In genomic region chr10:11698691-11699545, GRCh38 we compare ENCODE assay signal across 9 cellular contexts. TPM values are rescaled to one million over a fixed set of nuclear protein-coding genes. Genes with fewer than 3 reads are reported as not detected.
DNase-seq lines count a peak whose midpoint lies in the region; ATAC-seq and TF ChIP-seq lines count a peak whose summit lies in the region.
"Had no signal": no experiment of that assay in that cellular context is flagged by ENCODE, and none has a peak within 500 bp of the region (broad histone marks: within the 10 kb centered on the region; RNA-seq: fewer than 3 reads in every experiment).

No MANE protein-coding gene starts in this region.

- no peak for TF ChIP-seq CTCF in PC-3 (conservative IDR thresholded peaks at IDR 0.05; ENCODE audit: low read depth, low read length)

- H2AFZ ChIP-seq in PC-3 (ENCODE audit: low read length), result no peak overlapping the region

- no peak overlapping the region for H3K4me3 ChIP-seq in PC-3 (ENCODE audit: low read length)
- H3K4me3 ChIP-seq: MG63 had no signal

- H3K9me3 ChIP-seq in PC-3 (ENCODE audit: low read length), result no peaks in the 10 kb centered on the region
- H3K9me3 ChIP-seq: MG63 had no signal

- H3K9ac ChIP-seq in PC-3 (ENCODE audit: low read length), result no peak overlapping the region

- H3K27me3 ChIP-seq in PC-3 (ENCODE audit: low read length), result no peaks in the 10 kb centered on the region
- H3K27me3 ChIP-seq: MG63 had no signal

- H3F3A ChIP-seq in PC-3 (ENCODE audit: low read length, unreplicated experiment), result no peaks in the 10 kb centered on the region

- CTCF ChIA-PET in PC-3 (lab: Charles Lee), result interaction anchor here (0.7 kb wide), 1 partner anchor 230 kb away, joined by 3 read pairs; no protein-coding TSS in a partner anchor

- no peaks in the 10 kb centered on the region for H3K4me1 ChIP-seq in PC-3 (ENCODE audit: insufficient read depth, low read length)

- no peak overlapping the region for H3K27ac ChIP-seq in PC-3 (ENCODE audit: low read length)

- H3K79me2 ChIP-seq in PC-3 (ENCODE audit: low read length), result no peaks in the 10 kb centered on the region

- peak; percentile 83 for ATAC-seq in GM18520 (IDR thresholded peaks at IDR 0.05; ENCODE audit: unreplicated experiment)
- peak; percentile 81 for ATAC-seq in GM21786 (IDR thresholded peaks at IDR 0.05; ENCODE audit: unreplicated experiment)
- ATAC-seq in HG03521 (IDR thresholded peaks at IDR 0.05; ENCODE audit: unreplicated experiment), result peak; percentile 91
- ATAC-seq in PC-3, result no peak

- intact Hi-C loops in PC-3 (cut with micrococcal nuclease), result no loop called here

- no peaks in the 10 kb centered on the region for H3K36me3 ChIP-seq in PC-3 (ENCODE audit: low read depth, low read length)
- H3K36me3 ChIP-seq: MG63 had no signal

- no peaks in the 10 kb centered on the region for H4K20me1 ChIP-seq in PC-3 (ENCODE audit: low read length)

- peak; percentile 49 for DNase-seq in medulla oblongata (ENCODE audit: extremely low spot score)
- DNase-seq in NCI-H82 treated with DMSO at 0.1 percent for 48 hours (lab: John Stamatoyannopoulos, UW; ENCODE audit: unreplicated experiment), result no peak
- no peak for DNase-seq in activated gamma-delta T cell (lab: John Stamatoyannopoulos, UW)
- no peak for DNase-seq in PC-3
- DNase-seq in activated naive CD4-positive, alpha-beta T cell treated with anti-CD3 and anti-CD28 coated beads, Interleukin-2, amount 50 U/mL, for 16 hours, result no peak
- DNase-seq: MG63 had no signal

- POLR2A ChIA-PET in PC-3 (lab: Charles Lee; ENCODE audit: unreplicated experiment), result no interaction called here

- H3K9me2 ChIP-seq in PC-3 (replicated peaks; ENCODE audit: low read length), result no peaks in the 10 kb centered on the region

- no peak overlapping the region for H3K4me2 ChIP-seq in PC-3 (ENCODE audit: low read length)

- no TSS peak for BruUV-seq in PC-3 (replicated peaks; lab: Mats Ljungman, UMichigan)

RNA-seq across cellular contexts. Expression of gene ECHDC3, which starts 43.3 kb away (rescaled TPM):
- not detected in 2 replicates for total RNA-seq in PC-3 (2014; rRNA removed)
